Comparison of ENCODE assay signal across 9 cellular contexts in the genomic region with DNA sequence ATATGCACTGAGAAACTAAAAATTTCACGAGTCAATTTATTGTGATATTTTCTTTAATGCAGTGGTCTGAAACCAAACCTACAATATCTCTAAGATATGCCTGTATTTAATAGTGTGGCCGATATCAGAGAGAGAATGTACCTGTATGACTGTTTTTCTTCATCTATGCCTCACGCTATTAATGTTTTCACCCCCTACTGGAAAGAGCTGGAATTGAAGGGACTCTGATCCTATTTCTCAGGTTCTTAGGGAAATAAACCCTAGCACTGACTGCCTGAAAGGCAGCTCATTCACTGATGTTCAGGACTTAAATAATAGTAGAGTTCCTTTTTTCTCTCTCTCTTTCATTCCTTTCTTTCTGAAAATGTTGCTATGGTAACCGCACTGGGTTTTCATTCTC.
DNase-seq lines count a peak whose midpoint lies in the region; ATAC-seq and TF ChIP-seq lines count a peak whose summit lies in the region.
"Had no signal": no experiment of that assay in that cellular context is flagged by ENCODE, and none has a peak within 500 bp of the region (broad histone marks: within the 10 kb centered on the region; RNA-seq: fewer than 3 reads in every experiment).

No MANE protein-coding gene starts in this region.

- H3K36me3 ChIP-seq in ascending aorta, result no peaks in the 10 kb centered on the region

- H3K27me3 ChIP-seq in ascending aorta, result no peaks in the 10 kb centered on the region

- H3K4me1 ChIP-seq in ascending aorta, result no peaks in the 10 kb centered on the region

- peak; percentile 21 for DNase-seq in NB4 (ENCODE audit: low read depth)
- DNase-seq in fibroblast of the aortic adventitia (ENCODE audit: low read depth), result no peak
- no peak for DNase-seq in SIG-M5 treated with dmso at 0.1 percent for 504 hours (lab: John Stamatoyannopoulos, UW; ENCODE audit: unreplicated experiment)
- no peak for DNase-seq in activated CD4-positive, CD25-positive, alpha-beta regulatory T cell treated with anti-CD3 and anti-CD28 coated beads, Interleukin-2, amount 50 U/mL, for 72 hours
- no peak for DNase-seq in A172 (ENCODE audit: low spot score)
- DNase-seq in ascending aorta (ENCODE audit: low spot score in 2 of 2), result no peak
- DNase-seq: NCI-H187 treated with DMSO at 0.1 percent for 48 hours had no signal

- no peaks in the 10 kb centered on the region for H3K9me3 ChIP-seq in ascending aorta

- intact Hi-C loops in ascending aorta (cut with DNase I), result no loop called here

- peak; percentile 88 for ATAC-seq in GM21526 (IDR thresholded peaks at IDR 0.05; ENCODE audit: low FRiP score, unreplicated experiment)

- TF ChIP-seq POLR2A in NB4 (IDR thresholded peaks at IDR 0.05; ENCODE audit: extremely low read depth, insufficient read length), result no peak

- H3K4me3 ChIP-seq in NB4 (ENCODE audit: low read depth, low read length), result no peak overlapping the region
- H3K4me3 ChIP-seq in fibroblast of the aortic adventitia (ENCODE audit: low read depth, low read length), result no peak overlapping the region
- H3K4me3 ChIP-seq in ascending aorta, result no peak overlapping the region

- no peak overlapping the region for H3K27ac ChIP-seq in C4-2B
- no peak overlapping the region for H3K27ac ChIP-seq in ascending aorta

- TF ChIP-seq CTCF in C4-2B (conservative IDR thresholded peaks at IDR 0.05) (peak; percentile 83), NB4 (IDR thresholded peaks at IDR 0.05; ENCODE audit: low read depth, low read length) (peak; percentile 35), fibroblast of the aortic adventitia (IDR thresholded peaks at IDR 0.05; ENCODE audit: insufficient read depth, low read length) (peak; percentile 25), ascending aorta (IDR thresholded peaks at IDR 0.05) (no peak)

Comparison
In these comparisons a context has a peak if more than half of its experiments do, and no peak if none do; other contexts are left out.
1. CTCF ChIP-seq: peak in C4-2B (single experiment), NB4 (single experiment) and fibroblast of the aortic adventitia (single experiment); none in ascending aorta (0 of 3).